18 cellular contexts compared by ENCODE assay signal in genomic region chr4:784401-785331, GRCh38. TPM values are rescaled to one million over a fixed set of nuclear protein-coding genes. Genes with fewer than 3 reads are reported as not detected.
DNase-seq lines count a peak whose midpoint lies in the region; ATAC-seq and TF ChIP-seq lines count a peak whose summit lies in the region.
"Had no signal": no experiment of that assay in that cellular context is flagged by ENCODE, and none has a peak within 500 bp of the region (broad histone marks: within the 10 kb centered on the region; RNA-seq: fewer than 3 reads in every experiment).

No MANE protein-coding gene starts in this region.

- 54 to 67% methylated on average over 57 of the region's 57 CpGs for WGBS in heart right ventricle, 2 donors
- 54% methylated on average over 49 of the region's 57 CpGs for WGBS in smooth muscle cell (ENCODE audit: low lambda C conversion rate)

- H3K4me2 ChIP-seq in smooth muscle cell: peak overlapping the region; percentile 81

- no peak for ATAC-seq in Right ventricle myocardium inferior
- ATAC-seq in heart right ventricle: no peak
- no peak for ATAC-seq in HG02623 (IDR thresholded peaks at IDR 0.05; ENCODE audit: unreplicated experiment)
- ATAC-seq: pancreas had no signal

- intact Hi-C loops in Right ventricle myocardium inferior (cut with DNase I) (no loop called here), heart right ventricle (cut with DNase I) (loop anchor here in 2 of 10 donors (5.0 to 10.0 kb wide), 2 partner anchors 148 to 150 kb away; partner anchors contain the start of genes GAK (in 2 of the 2) and TMEM175 (in 2 of the 2))

- H2AFZ ChIP-seq in smooth muscle cell (ENCODE audit: low read depth): no peak overlapping the region

- H3K4me3 ChIP-seq in heart right ventricle (no peak overlapping the region), iPS-20b (ENCODE audit: low read length) (peak overlapping the region; percentile 25; the same call in 1 of the 2 replicates), smooth muscle cell (no peak overlapping the region)

- H3F3A ChIP-seq in smooth muscle cell (ENCODE audit: low read depth): peaks cover 8% of the 10 kb centered on the region

- DNase-seq in Right ventricle myocardium inferior (ENCODE audit: missing footprints) (peak; percentile 57), heart right ventricle (no peak), smooth muscle cell (lab: John Stamatoyannopoulos, UW; ENCODE audit: unreplicated experiment) (no peak), NCI-H1436 (lab: John Stamatoyannopoulos, UW) (no peak), activated gamma-delta T cell treated with Interleukin-2 at 50 U/mL for 16 hours (no peak)
- DNase-seq: Calu3; central memory CD4-positive, alpha-beta T cell; IMR-90; NCI-H2171 treated with DMSO at 0.1 percent for 48 hours; stimulated activated naive CD4-positive, alpha-beta T cell treated with Interleukin-2 at 50 U/mL for 16 hours; SW 1271; uterus had no signal

- H3K36me3 ChIP-seq in heart right ventricle (peaks cover 0 to 9% (median 2%) of the 10 kb centered on the region in 9 donors), iPS-20b (ENCODE audit: insufficient read depth, low read depth, low read length) (peaks cover 10% of the 10 kb centered on the region), smooth muscle cell (ENCODE audit: low read depth) (no peaks in the 10 kb centered on the region)
- H3K36me3 ChIP-seq: uterus had no signal

- H4K20me1 ChIP-seq in smooth muscle cell (ENCODE audit: low read depth): peaks cover 12% of the 10 kb centered on the region

- H3K79me2 ChIP-seq in smooth muscle cell (ENCODE audit: low read depth): peaks cover 17% of the 10 kb centered on the region

- H3K27ac ChIP-seq in heart right ventricle: no peak overlapping the region
- peak overlapping the region; percentile 97 for H3K27ac ChIP-seq in VCaP
- H3K27ac ChIP-seq in iPS-20b (ENCODE audit: low read length): no peak overlapping the region
- H3K27ac ChIP-seq in smooth muscle cell (ENCODE audit: low read depth): no peak overlapping the region
- H3K27ac ChIP-seq: pancreas, Peyer's patch had no signal

- H3K27me3 ChIP-seq in heart right ventricle (peaks cover 4 to 51% (median 38%) of the 10 kb centered on the region in 7 donors), iPS-20b (ENCODE audit: insufficient read depth, low read length) (peaks cover 73% of the 10 kb centered on the region), smooth muscle cell (ENCODE audit: low read depth) (peaks cover 45% of the 10 kb centered on the region)
- H3K27me3 ChIP-seq: uterus had no signal

- H3K9ac ChIP-seq in iPS-20b (ENCODE audit: low read depth, low read length) (no peak overlapping the region), smooth muscle cell (ENCODE audit: low read depth) (no peak overlapping the region)

- TF ChIP-seq CTCF in heart right ventricle (IDR thresholded peaks at IDR 0.05) (no peak), VCaP (conservative IDR thresholded peaks at IDR 0.05) (no peak), smooth muscle cell (IDR thresholded peaks at IDR 0.05; ENCODE audit: borderline replicate concordance, insufficient read depth, poor library complexity, severe bottlenecking) (no peak)

- H3K4me1 ChIP-seq in heart right ventricle (peaks cover 14 to 65% (median 48%) of the 10 kb centered on the region in 9 donors), iPS-20b (ENCODE audit: insufficient read depth, low read length) (peaks cover 9% of the 10 kb centered on the region), smooth muscle cell (ENCODE audit: low read depth) (peaks cover 26% of the 10 kb centered on the region)

- no peaks in the 10 kb centered on the region for H3K9me3 ChIP-seq in heart right ventricle
- no peaks in the 10 kb centered on the region for H3K9me3 ChIP-seq in iPS-20b (ENCODE audit: insufficient read depth, low read depth, low read length)
- no peaks in the 10 kb centered on the region for H3K9me3 ChIP-seq in smooth muscle cell (replicated peaks; ENCODE audit: low read depth)
- H3K9me3 ChIP-seq: pancreas, Peyer's patch, uterus had no signal

RNA-seq across cellular contexts. Expression of gene CPLX1, which starts 41.3 kb away (rescaled TPM):
- total RNA-seq in Right ventricle myocardium inferior (3.1 TPM), heart right ventricle (1 to 10 TPM; 1.5 to 4.8 (median 2.2) TPM), smooth muscle cell (0.58 TPM in 1 of 2 replicates, not detected in the other)
- polyA plus RNA-seq in heart right ventricle (10 to 100 TPM in 1 of 2 donors, 1 to 10 TPM in 1; 2.1 to 10.8 TPM), smooth muscle cell (not detected in 2 replicates)
- total RNA-seq: IMR-90 had no signal
- polyA plus RNA-seq: AG04450 had no signal
